Comparison of ENCODE assay signal across 30 cellular contexts in genomic region chr9:13281356-13282016, GRCh38. TPM values are rescaled to one million over a fixed set of nuclear protein-coding genes. Genes with fewer than 3 reads are reported as not detected.
A peak's percentile ranks its signal among the peaks of the same experiment; 100 is the strongest.
DNase-seq lines count a peak whose midpoint lies in the region; ATAC-seq, FAIRE-seq and TF ChIP-seq lines count a peak whose summit lies in the region.
"Had no signal": no experiment of that assay in that cellular context is flagged by ENCODE, and none has a peak within 500 bp of the region (broad histone marks: within the 10 kb centered on the region; RNA-seq: fewer than 3 reads in every experiment).

No MANE protein-coding gene starts in this region.

- intact Hi-C loops in A673 (cut with micrococcal nuclease; ENCODE audit: unreplicated experiment): no loop called here
- intact Hi-C loops in pancreas (cut with DNase I): no loop called here

- CTCF ChIA-PET in A673 (lab: Charles Lee): no interaction called here
- CTCF ChIA-PET in SK-N-SH (lab: Yijun Ruan, JAX): interaction anchor here (0.6 to 1.5 kb wide), 3 partner anchors 14 to 156 kb away, joined by 3 read pairs; no protein-coding TSS in a partner anchor

- H2AFZ ChIP-seq in SK-N-SH (ENCODE audit: low read depth): no peak overlapping the region; the same call in 1 of the 2 replicates

- H3K36me3 ChIP-seq in A673 (ENCODE audit: insufficient read depth, low read length, poor library complexity, severe bottlenecking) (no peaks in the 10 kb centered on the region), SK-N-SH (replicated peaks in 1 of 2; ENCODE audit: control insufficient read depth in 1 of 2, insufficient read depth in 2 of 2, low read length in 1 of 2) (no peaks in the 10 kb centered on the region), pancreas (no peaks in the 10 kb centered on the region)
- H3K36me3 ChIP-seq: ascending aorta, gastroesophageal sphincter, lower lobe of right lung, right atrium auricular region, SJSA1, upper lobe of right lung had no signal

- H3K4me3 ChIP-seq in A673 (ENCODE audit: low read depth, low read length, poor library complexity, severe bottlenecking) (no peak overlapping the region), SK-N-SH (ENCODE audit: low read depth in 2 of 2, low read length in 1 of 2) (no peak overlapping the region), pancreas (no peak overlapping the region)
- H3K4me3 ChIP-seq: ascending aorta, gastroesophageal sphincter, lower lobe of right lung, mucosa of descending colon, right atrium auricular region, SJSA1, upper lobe of right lung had no signal

- DNase-seq in A673 (ENCODE audit: low spot score) (peak; percentile 72), SK-N-SH (peak; percentile 15), hepatic stellate cell (ENCODE audit: low spot score) (peak; percentile 17), pancreas (no peak), NCI-H774 (lab: John Stamatoyannopoulos, UW) (no peak), superior temporal gyrus (ENCODE audit: extremely low spot score) (no peak), cortex of kidney (lab: John Stamatoyannopoulos, UW) (no peak), COLO829 (ENCODE audit: low spot score) (no peak)
- DNase-seq: activated B cell treated with CpG ODN at 0.5 μM for 24 hours; activated CD4-positive, alpha-beta T cell treated with anti-CD3 and anti-CD28 coated beads, Interleukin-2, amount 50 U/mL, for 1 hour; activated effector memory CD4-positive, alpha-beta T cell treated with anti-CD3 and anti-CD28 coated beads, Interleukin-2, amount 50 U/mL, for 16 hours; activated T-cell treated with anti-CD3 and anti-CD28 coated beads, Interleukin-2, amount 50 U/mL, for 24 hours; CD4-positive, alpha-beta T cell; central memory CD4-positive, alpha-beta T cell; DND-41; hypothalamus; lower lobe of right lung; mucosa of descending colon; MV-4-11; NCI-H146; NCI-H2107; NCI-H446; stimulated activated CD4-positive, alpha-beta T cell treated with anti-CD3 and anti-CD28 coated beads, Interleukin-2, amount 100 ng/mL, for 48 hours; upper lobe of right lung had no signal

- no peak for TF ChIP-seq CTCF in A673 (conservative IDR thresholded peaks at IDR 0.05; ENCODE audit: low read depth, low read length)
- no peak for TF ChIP-seq CTCF in SK-N-SH (IDR thresholded peaks at IDR 0.05)
- TF ChIP-seq CTCF in pancreas (IDR thresholded peaks at IDR 0.05): no peak

- TF ChIP-seq RAD21 in SK-N-SH (IDR thresholded peaks at IDR 0.05; ENCODE audit: low read length): no peak

- peak overlapping the region; percentile 4 for H3K27ac ChIP-seq in A673 (ENCODE audit: low read depth, low read length, poor library complexity, severe bottlenecking)
- H3K27ac ChIP-seq in SK-N-SH (ENCODE audit: low read depth in 2 of 2, low read length in 1 of 2): peak overlapping the region; percentile 40 to 96
- no peak overlapping the region for H3K27ac ChIP-seq in pancreas
- H3K27ac ChIP-seq: ascending aorta, lower lobe of right lung, right atrium auricular region, upper lobe of right lung had no signal

- WGBS in SK-N-SH (ENCODE audit: low lambda C conversion rate): 33% methylated on average over 5 of the region's 5 CpGs
- WGBS in pancreas, 2 donors: 74 to 81% methylated on average over 5 of the region's 5 CpGs

- BruUV-seq in A673 (replicated peaks; lab: Mats Ljungman, UMichigan): no TSS peak

- H3K27me3 ChIP-seq in A673 (replicated peaks; ENCODE audit: insufficient read depth, low read depth, low read length, poor library complexity) (no peaks in the 10 kb centered on the region), SK-N-SH (ENCODE audit: insufficient read depth) (no peaks in the 10 kb centered on the region), pancreas (no peaks in the 10 kb centered on the region)
- H3K27me3 ChIP-seq: ascending aorta, gastroesophageal sphincter, right atrium auricular region, SJSA1, upper lobe of right lung had no signal

- POLR2A ChIA-PET in A673 (lab: Charles Lee; ENCODE audit: low non-redundant PET): no interaction called here
- POLR2A ChIA-PET in SK-N-SH (lab: Yijun Ruan, JAX): no interaction called here

- FAIRE-seq in pancreas (lab: Jason Lieb, UNC): peak; percentile 45
- FAIRE-seq: D721Med had no signal

- TF ChIP-seq EP300 in SK-N-SH (IDR thresholded peaks at IDR 0.05; ENCODE audit: borderline replicate concordance in 1 of 2, low read depth in 1 of 2, low read length in 1 of 2): 0 out of 4 replicates have a peak, but pooled peaks of 1 of the 2 experiments have one; percentile 29

- H3K79me2 ChIP-seq in SK-N-SH (ENCODE audit: insufficient read depth): peaks cover 20% of the 10 kb centered on the region

- no peaks in the 10 kb centered on the region for H4K20me1 ChIP-seq in SK-N-SH (ENCODE audit: insufficient read depth)

- ATAC-seq in pancreas: no peak
- ATAC-seq: gastroesophageal sphincter, lower lobe of right lung, mucosa of descending colon, upper lobe of right lung had no signal

- no peaks in the 10 kb centered on the region for H3K9me2 ChIP-seq in SK-N-SH

- H3K9me3 ChIP-seq in A673 (ENCODE audit: low read depth, low read length, poor library complexity, severe bottlenecking): no peaks in the 10 kb centered on the region
- H3K9me3 ChIP-seq in SK-N-SH: no peaks in the 10 kb centered on the region
- no peaks in the 10 kb centered on the region for H3K9me3 ChIP-seq in pancreas
- H3K9me3 ChIP-seq: ascending aorta, gastroesophageal sphincter, lower lobe of right lung, mucosa of descending colon, right atrium auricular region, SJSA1, upper lobe of right lung had no signal

- peaks cover 51% of the 10 kb centered on the region for H3F3A ChIP-seq in SK-N-SH (replicated peaks; ENCODE audit: insufficient read depth)

- no peak overlapping the region for H3K9ac ChIP-seq in SK-N-SH

- H3K4me2 ChIP-seq in SK-N-SH: peak overlapping the region; percentile 26; the same call in 1 of the 2 replicates

- H3K4me1 ChIP-seq in A673 (ENCODE audit: insufficient read depth, low read length, poor library complexity, severe bottlenecking) (peaks cover 27% of the 10 kb centered on the region), SK-N-SH (ENCODE audit: control insufficient read depth in 1 of 2, insufficient read depth in 2 of 2, low read depth in 1 of 2, low read length in 1 of 2) (peaks cover 28 to 31% of the 10 kb centered on the region in 2 experiments), pancreas (no peaks in the 10 kb centered on the region)
- H3K4me1 ChIP-seq: lower lobe of right lung had no signal

TF ChIP-seq in SK-N-SH, 30 proteins besides CTCF, POLR2A, EP300 and RAD21:
- no peak for TF ChIP-seq USF2 (IDR thresholded peaks at IDR 0.05; ENCODE audit: borderline replicate concordance, low read depth, low read length)
- TF ChIP-seq TCF12 (IDR thresholded peaks at IDR 0.05): peak; percentile 61
- no peak for TF ChIP-seq JUND (IDR thresholded peaks at IDR 0.05)
- no peak for TF ChIP-seq IRF3 (IDR thresholded peaks at IDR 0.05; ENCODE audit: low read depth, low read length)
- peak; percentile 37; the same call in 1 of the 2 replicates for TF ChIP-seq PBX3 (IDR thresholded peaks at IDR 0.05)
- TF ChIP-seq POLR2AphosphoS5 (IDR thresholded peaks at IDR 0.05; ENCODE audit: low read depth, low read length): no peak
TF ChIP-seq in SK-N-SH: peak in this region for 2.

RNA-seq across cellular contexts. Expression of gene MPDZ, which starts 2.0 kb away (rescaled TPM):
- total RNA-seq in A673 (2021) (35.1 and 42.0 TPM in 2 replicates), pancreas (1 to 10 TPM; 2.7 to 9.5 (median 4.4) TPM)
- polyA plus RNA-seq in SK-N-SH (2012; rRNA removed) (20.5 and 27.0 TPM in 2 replicates), pancreas (1 to 10 TPM; 3.9 to 8.1 TPM)
- polyA plus RNA-seq in SK-N-SH (2012; cell fraction: cytosol; rRNA removed): 18.4 and 19.6 TPM in 2 replicates
- polyA plus RNA-seq in SK-N-SH (2012; cell fraction: nucleus; rRNA removed): 36.6 and 78.5 TPM in 2 replicates
- total RNA-seq: activated B cell treated with CpG ODN at 0.5 μM for 24 hours; CD4-positive, alpha-beta T cell; T-helper 1 cell treated with Interleukin-12 subunit alpha and Interleukin-12 subunit beta and Interleukin-4 antibody, amounts not matched to agents 30 ng/mL and 1 ng/mL, for 36 hours had no signal

Comparison
In these comparisons a context has a peak if more than half of its experiments do, and no peak if none do; other contexts are left out.
1. DNase-seq: peak in A673 (single experiment), SK-N-SH (single experiment) and hepatic stellate cell (single experiment); none in pancreas (0 of 6), NCI-H774 (single experiment), superior temporal gyrus (single experiment), cortex of kidney (single experiment) and COLO829 (single experiment).
2. H3K27ac ChIP-seq: peak in A673 (single experiment) and SK-N-SH (2 of 2); none in pancreas (0 of 4).